34 cellular contexts compared by ENCODE assay signal in the genomic region with DNA sequence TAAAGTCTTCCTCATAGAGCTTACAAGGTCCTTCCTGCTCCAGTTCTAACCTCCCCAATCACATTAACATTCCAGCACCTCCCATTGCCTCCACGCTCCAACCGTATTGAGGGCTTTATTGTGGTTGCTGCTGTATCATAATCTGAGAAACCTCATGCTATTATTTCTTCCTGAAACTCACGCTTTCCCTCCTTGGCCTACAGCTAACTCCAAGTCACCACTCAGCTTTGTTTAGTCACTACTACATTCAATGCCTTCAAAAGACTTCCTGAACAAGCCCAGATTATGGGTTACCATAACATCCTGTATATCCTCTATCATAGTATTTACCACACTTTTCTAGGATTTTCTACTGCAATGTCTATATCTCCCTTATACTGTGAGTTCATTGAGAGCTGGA.
"Had no signal": no experiment of that assay in that cellular context is flagged by ENCODE, and none has a peak within 500 bp of the region (broad histone marks: within the 10 kb centered on the region; RNA-seq: fewer than 3 reads in every experiment).

No MANE protein-coding gene starts in this region.

- H3K4me3 Mint-ChIP-seq: activated CD4-positive, alpha-beta memory T cell treated with anti-CD3 and anti-CD28 coated beads for 36 hours; activated CD4-positive, alpha-beta T cell treated with anti-CD3 and anti-CD28 coated beads, Interleukin-2, amount 10 ng/mL, durations not matched to agents 24 days and 14 days; activated T-cell treated with anti-CD3 and anti-CD28 coated beads, Interleukin-2, amount 50 U/mL, for 4 hours; activated T-helper 17 cell treated with anti-CD3 and anti-CD28 coated beads, Interleukin-2, amount 50 U/mL, for 72 hours; brain; effector memory CD8-positive, alpha-beta T cell; mesothelial cell of epicardium; naive B cell; stimulated activated naive CD8-positive, alpha-beta T cell treated with anti-CD3 and anti-CD28 coated beads, Interleukin-15, Interleukin-2, amounts not matched to agents 100 ng/mL and 50 ng/mL, for 24 hours; T-helper 1 cell treated with Interleukin-12 subunit alpha and Interleukin-12 subunit beta and Interleukin-4 antibody, amounts not matched to agents 30 μg/mL and 1 μg/mL, for 36 hours had no signal

- H3K9me3 ChIP-seq: ascending aorta, gastrocnemius medialis, pancreas, prostate gland, thoracic aorta, upper lobe of left lung, vagina had no signal

- H3K27me3 ChIP-seq: ascending aorta, gastrocnemius medialis, pancreas, upper lobe of left lung, vagina had no signal

- H3K27ac Mint-ChIP-seq: activated CD4-positive, alpha-beta memory T cell treated with anti-CD3 and anti-CD28 coated beads for 36 hours; activated CD4-positive, alpha-beta T cell treated with anti-CD3 and anti-CD28 coated beads, Interleukin-2, amount 10 ng/mL, durations not matched to agents 24 days and 14 days; activated naive CD4-positive, alpha-beta T cell treated with anti-CD3 and anti-CD28 coated beads, Interleukin-2, amount 50 U/mL, for 72 hours; activated T-helper 17 cell treated with anti-CD3 and anti-CD28 coated beads, Interleukin-2, amount 50 U/mL, for 72 hours; brain; effector memory CD8-positive, alpha-beta T cell; mesothelial cell of epicardium; stimulated activated naive CD8-positive, alpha-beta T cell treated with anti-CD3 and anti-CD28 coated beads, Interleukin-15, Interleukin-2, amounts not matched to agents 100 ng/mL and 50 ng/mL, for 24 hours; T-helper 1 cell treated with Interleukin-12 subunit alpha and Interleukin-12 subunit beta and Interleukin-4 antibody, amounts not matched to agents 30 μg/mL and 1 μg/mL, for 36 hours had no signal

- H3K4me1 Mint-ChIP-seq: activated CD4-positive, alpha-beta T cell treated with anti-CD3 and anti-CD28 coated beads, Interleukin-2, amount 10 ng/mL, durations not matched to agents 24 days and 14 days; activated T-helper 17 cell treated with anti-CD3 and anti-CD28 coated beads, Interleukin-2, amount 50 U/mL, for 72 hours; brain; naive B cell had no signal

- ATAC-seq: activated naive CD4-positive, alpha-beta T cell treated with anti-CD3 and anti-CD28 coated beads, Interleukin-2, amount 50 U/mL, for 72 hours; activated T-cell treated with anti-CD3 and anti-CD28 coated beads, Interleukin-2, amount 50 U/mL, for 4 hours; activated T-helper 17 cell treated with anti-CD3 and anti-CD28 coated beads, Interleukin-2, amount 50 U/mL, for 72 hours; effector memory CD8-positive, alpha-beta T cell; gastrocnemius medialis; left cardiac atrium; left ventricle myocardium superior; pancreas; sciatic nerve had no signal

- H3K4me3 ChIP-seq: ascending aorta, gastrocnemius medialis, pancreas, prostate gland, skin epidermis, thoracic aorta, upper lobe of left lung, vagina had no signal

- H3K36me3 ChIP-seq: ascending aorta, gastrocnemius medialis, pancreas, prostate gland, thoracic aorta, upper lobe of left lung, vagina had no signal

- H3K9me3 Mint-ChIP-seq: activated CD4-positive, alpha-beta memory T cell treated with anti-CD3 and anti-CD28 coated beads for 36 hours; activated T-helper 17 cell treated with anti-CD3 and anti-CD28 coated beads, Interleukin-2, amount 50 U/mL, for 72 hours; effector memory CD8-positive, alpha-beta T cell; stimulated activated naive CD8-positive, alpha-beta T cell treated with anti-CD3 and anti-CD28 coated beads, Interleukin-15, Interleukin-2, amounts not matched to agents 100 ng/mL and 50 ng/mL, for 24 hours; T-helper 1 cell treated with Interleukin-12 subunit alpha and Interleukin-12 subunit beta and Interleukin-4 antibody, amounts not matched to agents 30 μg/mL and 1 μg/mL, for 36 hours had no signal

- DNase-seq: activated CD4-positive, alpha-beta memory T cell treated with anti-CD3 and anti-CD28 coated beads for 36 hours; activated CD4-positive, alpha-beta T cell treated with anti-CD3 and anti-CD28 coated beads, Interleukin-2, amount 10 ng/mL, durations not matched to agents 24 days and 14 days; activated CD4-positive, CD25-positive, alpha-beta regulatory T cell; activated CD8-positive, alpha-beta memory T cell treated with anti-CD3 and anti-CD28 coated beads, Interleukin-2, amount 50 U/mL, for 48 hours; activated T-cell treated with anti-CD3 and anti-CD28 coated beads, Interleukin-2, amount 50 U/mL, for 4 hours; caudate nucleus; cortex of kidney; effector memory CD8-positive, alpha-beta T cell; gastrocnemius medialis; glutamatergic neuron; islet precursor cell; left cardiac atrium; left ventricle myocardium superior; naive B cell; nucleus accumbens; pancreas; retina; stimulated activated CD4-positive, alpha-beta T cell treated with anti-CD3 and anti-CD28 coated beads, Interleukin-12 subunit alpha, Interleukin-12 subunit beta, amount 100 ng/mL, for 4 hours; stimulated activated CD4-positive, alpha-beta T cell treated with anti-CD3 and anti-CD28 coated beads, Interleukin-4, amount 100 ng/mL, for 1 hour; SW 1271; T-helper 9 cell; upper lobe of left lung had no signal

- H3K4me1 ChIP-seq: ascending aorta, gastrocnemius medialis, pancreas, upper lobe of left lung, vagina had no signal

- H3K36me3 Mint-ChIP-seq: activated CD4-positive, alpha-beta memory T cell treated with anti-CD3 and anti-CD28 coated beads for 36 hours; activated naive CD4-positive, alpha-beta T cell treated with anti-CD3 and anti-CD28 coated beads, Interleukin-2, amount 50 U/mL, for 72 hours; brain; mesothelial cell of epicardium; naive B cell had no signal

- H3K27ac ChIP-seq: ascending aorta, gastrocnemius medialis, pancreas, prostate gland, skin epidermis, thoracic aorta, upper lobe of left lung, vagina had no signal

- H3K27me3 Mint-ChIP-seq: activated CD4-positive, alpha-beta T cell treated with anti-CD3 and anti-CD28 coated beads, Interleukin-2, amount 10 ng/mL, durations not matched to agents 24 days and 14 days; effector memory CD8-positive, alpha-beta T cell; naive B cell; stimulated activated naive CD8-positive, alpha-beta T cell treated with anti-CD3 and anti-CD28 coated beads, Interleukin-15, Interleukin-2, amounts not matched to agents 100 ng/mL and 50 ng/mL, for 24 hours had no signal
